ENCODE assay signal across 15 cellular contexts in the genomic region with DNA sequence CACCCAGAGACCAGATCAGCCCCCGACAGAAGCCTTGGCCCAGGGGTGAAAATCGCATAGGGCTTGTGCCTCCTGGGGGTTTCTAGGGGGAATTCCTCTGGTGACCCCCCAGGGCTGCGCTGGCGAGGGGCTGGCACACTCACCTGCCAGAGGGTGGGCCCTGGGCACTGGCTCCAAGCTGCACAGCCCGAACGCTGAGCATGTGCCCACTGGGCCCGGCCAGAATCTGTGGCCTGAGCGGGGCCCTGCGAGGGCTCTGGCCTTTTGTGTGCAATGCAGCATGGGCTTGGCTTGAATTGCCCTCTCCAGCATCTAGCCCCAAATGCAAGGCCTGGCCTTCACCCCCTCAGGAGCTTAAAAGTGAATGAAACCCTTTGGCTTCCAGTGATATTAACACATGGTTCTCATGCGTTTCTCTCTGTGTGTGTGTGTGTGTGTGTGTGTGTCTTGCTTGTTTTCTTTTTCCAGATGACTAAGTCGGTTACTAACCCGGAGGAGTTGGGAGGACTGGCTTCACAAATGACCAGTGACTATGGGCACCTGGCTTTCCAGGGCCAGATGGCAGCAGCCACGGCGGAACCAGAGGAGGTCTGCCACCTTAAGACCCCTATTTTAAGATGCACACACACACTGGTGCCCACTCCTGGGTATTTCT.
DNase-seq lines count a peak whose midpoint lies in the region; ATAC-seq, FAIRE-seq and TF ChIP-seq lines count a peak whose summit lies in the region.
"Had no signal": no experiment of that assay in that cellular context is flagged by ENCODE, and none has a peak within 500 bp of the region (broad histone marks: within the 10 kb centered on the region; RNA-seq: fewer than 3 reads in every experiment).

No MANE protein-coding gene starts in this region.

- H3K36me3 ChIP-seq in astrocyte (ENCODE audit: insufficient read depth, low read length) (no peaks in the 10 kb centered on the region), small intestine (ENCODE audit: control insufficient read depth in 2 of 2, insufficient read depth in 2 of 2, low read length in 2 of 2) (peaks cover 0 to 8% of the 10 kb centered on the region in 2 donors)
- H3K36me3 ChIP-seq: neutrophil had no signal

- H3K27me3 ChIP-seq in astrocyte (ENCODE audit: insufficient read depth, low read length): no peaks in the 10 kb centered on the region
- no peaks in the 10 kb centered on the region for H3K27me3 ChIP-seq in small intestine (ENCODE audit: control insufficient read depth in 2 of 2, insufficient read depth in 2 of 2, low read length in 2 of 2)

- H3K9ac ChIP-seq in astrocyte (ENCODE audit: low read length): peak overlapping the region; percentile 7

- no peak overlapping the region for H3K4me3 ChIP-seq in astrocyte (ENCODE audit: insufficient read depth, low read depth, low read length)
- no peak overlapping the region for H3K4me3 ChIP-seq in small intestine (ENCODE audit: low read depth in 1 of 2, low read length in 2 of 2)

- peaks cover 17% of the 10 kb centered on the region for H3K36me3 Mint-ChIP-seq in astrocyte (ENCODE audit: low read depth, unreplicated experiment)

- no peak for FAIRE-seq in astrocyte (lab: Jason Lieb, UNC)
- no peak for FAIRE-seq in small intestine (lab: Jason Lieb, UNC)

- H3K4me2 ChIP-seq in astrocyte (ENCODE audit: low read length): peak overlapping the region; percentile 34

- H3K9me3 Mint-ChIP-seq in astrocyte (ENCODE audit: unreplicated experiment): no peaks in the 10 kb centered on the region
- H3K9me3 Mint-ChIP-seq: brain had no signal

- no peaks in the 10 kb centered on the region for H3K27me3 Mint-ChIP-seq in astrocyte (ENCODE audit: low read depth, unreplicated experiment)
- H3K27me3 Mint-ChIP-seq: brain had no signal

- H3K4me1 ChIP-seq in astrocyte (ENCODE audit: insufficient read depth, low read length): peaks cover 40% of the 10 kb centered on the region
- no peaks in the 10 kb centered on the region for H3K4me1 ChIP-seq in small intestine (ENCODE audit: control insufficient read depth in 2 of 2, insufficient read depth in 1 of 2, low read depth in 1 of 2, low read length in 1 of 2)

- H3K27ac Mint-ChIP-seq in astrocyte (ENCODE audit: unreplicated experiment): peak overlapping the region; percentile 78

- no peaks in the 10 kb centered on the region for H3K79me2 ChIP-seq in astrocyte (ENCODE audit: insufficient read depth, low read length)

- peaks cover 54% of the 10 kb centered on the region for H3K4me1 Mint-ChIP-seq in astrocyte (ENCODE audit: low read depth, unreplicated experiment)

- DNase-seq in A172 (ENCODE audit: low spot score) (peak; percentile 68), GM04504 (ENCODE audit: low read depth) (peak; percentile 67), astrocyte (ENCODE audit: low read depth) (peak; percentile 90), iris pigment epithelial cell (ENCODE audit: low read depth) (peak; percentile 86), 8988T (no peak), small intestine (no peak)
- DNase-seq: C1 segment of cervical spinal cord; left colon; NCI-H2227 treated with DMSO at 0.1 percent for 48 hours; SHP77 treated with DMSO at 0.1 percent for 48 hours; stimulated activated CD4-positive, alpha-beta T cell treated with anti-CD3 and anti-CD28 coated beads, Interleukin-2, amount 100 ng/mL, for 48 hours had no signal

- ATAC-seq in GM21576 (IDR thresholded peaks at IDR 0.05; ENCODE audit: unreplicated experiment): no peak
- ATAC-seq in GM19467 (IDR thresholded peaks at IDR 0.05; ENCODE audit: unreplicated experiment): no peak
- ATAC-seq: left colon had no signal

- no peak for TF ChIP-seq CTCF in astrocyte (IDR thresholded peaks at IDR 0.05; ENCODE audit: insufficient read depth, low read depth, low read length)

- no peaks in the 10 kb centered on the region for H4K20me1 ChIP-seq in astrocyte (ENCODE audit: insufficient read depth, low read length)

- H3K9me3 ChIP-seq in astrocyte (ENCODE audit: insufficient read depth, low read depth, low read length) (no peaks in the 10 kb centered on the region), small intestine (ENCODE audit: control insufficient read depth, low read depth) (no peaks in the 10 kb centered on the region)
- H3K9me3 ChIP-seq: neutrophil had no signal

- WGBS in small intestine, 3 donors: 93 to 96% (median 94%) methylated on average over 12 to 14 of the region's 14 CpGs

- H3K27ac ChIP-seq in astrocyte (ENCODE audit: low read depth, low read length) (peak overlapping the region; percentile 20), small intestine (ENCODE audit: low read depth in 1 of 2, low read length in 1 of 2) (no peak overlapping the region)
- H3K27ac ChIP-seq: neutrophil had no signal

- H2AFZ ChIP-seq in astrocyte (ENCODE audit: low read depth, low read length): no peak overlapping the region

- no peak overlapping the region for H3K4me3 Mint-ChIP-seq in astrocyte (ENCODE audit: unreplicated experiment)
- H3K4me3 Mint-ChIP-seq: brain had no signal

Comparison
In these comparisons a context has a peak if more than half of its experiments do, and no peak if none do; other contexts are left out.
1. DNase-seq: peak in A172 (single experiment), GM04504 (single experiment), astrocyte (single experiment) and iris pigment epithelial cell (single experiment); none in 8988T (single experiment) and small intestine (single experiment).